Comparison of ENCODE assay signal across 11 cellular contexts in the genomic region with DNA sequence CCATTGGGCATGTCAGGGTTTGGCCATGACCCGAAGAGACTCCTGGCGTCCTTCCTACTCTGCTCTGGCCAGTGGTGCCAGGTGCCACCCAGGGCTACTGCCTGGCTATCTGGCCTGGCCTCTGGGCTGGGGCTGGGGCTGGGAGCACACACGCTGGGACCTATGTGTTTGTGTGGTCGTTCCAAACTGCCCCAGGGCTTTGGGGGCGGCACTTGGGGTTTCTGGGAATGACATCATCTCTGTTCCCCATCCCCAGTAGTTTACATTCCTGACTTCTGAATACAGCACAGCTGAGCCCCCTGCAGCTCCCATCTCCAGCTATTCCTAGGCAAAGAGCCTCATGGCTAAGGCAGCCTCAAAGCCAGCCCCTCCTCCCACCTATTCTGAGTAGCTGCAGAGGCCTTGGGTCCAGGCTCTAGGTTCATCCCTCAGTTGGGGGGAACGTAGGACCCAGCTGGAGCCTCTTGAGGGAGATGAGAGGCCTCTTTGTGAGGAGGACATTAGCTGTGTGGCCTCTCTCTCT. TPM values are rescaled to one million over a fixed set of nuclear protein-coding genes. Genes with fewer than 3 reads are reported as not detected.
A peak's percentile ranks its signal among the peaks of the same experiment; 100 is the strongest.
DNase-seq lines count a peak whose midpoint lies in the region; ATAC-seq, FAIRE-seq and TF ChIP-seq lines count a peak whose summit lies in the region.
"Had no signal": no experiment of that assay in that cellular context is flagged by ENCODE, and none has a peak within 500 bp of the region (broad histone marks: within the 10 kb centered on the region; RNA-seq: fewer than 3 reads in every experiment).

No MANE protein-coding gene starts in this region.

- H3K27me3 ChIP-seq in ovary = no peaks in the 10 kb centered on the region
- no peaks in the 10 kb centered on the region for H3K27me3 ChIP-seq in CD8-positive, alpha-beta memory T cell (ENCODE audit: insufficient read depth, low read length, poor library complexity, severe bottlenecking)

- no peaks in the 10 kb centered on the region for H3K27me3 Mint-ChIP-seq in activated T-helper 17 cell treated with anti-CD3 and anti-CD28 coated beads, Interleukin-2, amount 50 U/mL, for 72 hours
- H3K27me3 Mint-ChIP-seq in CD8-positive, alpha-beta memory T cell = no peaks in the 10 kb centered on the region

- peaks cover 25% of the 10 kb centered on the region for H3K4me1 ChIP-seq in ovary (ENCODE audit: insufficient read depth)
- no peaks in the 10 kb centered on the region for H3K4me1 ChIP-seq in CD8-positive, alpha-beta memory T cell (ENCODE audit: insufficient read depth, low read length)

- H3K36me3 Mint-ChIP-seq in activated T-helper 17 cell treated with anti-CD3 and anti-CD28 coated beads, Interleukin-2, amount 50 U/mL, for 72 hours (ENCODE audit: low read depth) = peaks cover 61% of the 10 kb centered on the region
- peaks cover 0 to 70% (median 5%) of the 10 kb centered on the region in 3 donors for H3K36me3 Mint-ChIP-seq in CD8-positive, alpha-beta memory T cell

- H3K9me3 Mint-ChIP-seq in activated T-helper 17 cell treated with anti-CD3 and anti-CD28 coated beads, Interleukin-2, amount 50 U/mL, for 72 hours = no peaks in the 10 kb centered on the region
- no peaks in the 10 kb centered on the region for H3K9me3 Mint-ChIP-seq in CD8-positive, alpha-beta memory T cell

- intact Hi-C loops in head of caudate nucleus (cut with DNase I) (no loop called here), ovary (cut with DNase I) (no loop called here)

- H3K27ac Mint-ChIP-seq in activated T-helper 17 cell treated with anti-CD3 and anti-CD28 coated beads, Interleukin-2, amount 50 U/mL, for 72 hours = peak overlapping the region; percentile 29
- H3K27ac Mint-ChIP-seq in CD8-positive, alpha-beta memory T cell = peak overlapping the region in 3 of 8 donors; percentile 47 to 73 (median 73)

- no peak for TF ChIP-seq CTCF in ovary (IDR thresholded peaks at IDR 0.05)

- no peak overlapping the region for H3K4me3 ChIP-seq in ovary
- H3K4me3 ChIP-seq in CD8-positive, alpha-beta memory T cell (ENCODE audit: low read length) = no peak overlapping the region

- no peak for TF ChIP-seq POLR2A in ovary (IDR thresholded peaks at IDR 0.05)

- POLR2A ChIA-PET in CD8-positive, alpha-beta memory T cell (lab: Charles Lee) = no interaction called here

- FAIRE-seq in urothelium cell line (lab: Jason Lieb, UNC) = no peak

- no peak for ATAC-seq in activated T-helper 17 cell treated with anti-CD3 and anti-CD28 coated beads, Interleukin-2, amount 50 U/mL, for 72 hours (replicated peaks)
- ATAC-seq in GM21367 (IDR thresholded peaks at IDR 0.05; ENCODE audit: unreplicated experiment) = no peak

- TF ChIP-seq EP300 in ovary (IDR thresholded peaks at IDR 0.05) = no peak

- WGBS in ovary, 3 donors = 16 to 37% (median 18%) methylated on average over 6 of the region's 6 CpGs

- DNase-seq in ELF-1 (ENCODE audit: low read depth, low spot score) (peak; percentile 86), head of caudate nucleus (peak in 33 of 42 donors; percentile 30 to 83 (median 62)), ovary (peak; percentile 69 to 83 (median 76)), DMS79 (lab: John Stamatoyannopoulos, UW) (no peak), urothelium cell line (ENCODE audit: low spot score) (no peak)
- no peak for DNase-seq in CD8-positive, alpha-beta memory T cell
- DNase-seq: GDM1 had no signal

- H3K4me1 Mint-ChIP-seq in activated T-helper 17 cell treated with anti-CD3 and anti-CD28 coated beads, Interleukin-2, amount 50 U/mL, for 72 hours = no peaks in the 10 kb centered on the region
- peaks cover 3 to 12% (median 9%) of the 10 kb centered on the region in 3 donors for H3K4me1 Mint-ChIP-seq in CD8-positive, alpha-beta memory T cell

- CTCF ChIA-PET in CD8-positive, alpha-beta memory T cell (lab: Charles Lee) = interaction anchor here (0.9 kb wide), 1 partner anchor 15 kb away, joined by 3 read pairs; no protein-coding TSS in a partner anchor

- H3K9me3 ChIP-seq in ovary = no peaks in the 10 kb centered on the region
- H3K9me3 ChIP-seq in CD8-positive, alpha-beta memory T cell (ENCODE audit: low read length) = no peaks in the 10 kb centered on the region

- H3K36me3 ChIP-seq in ovary = no peaks in the 10 kb centered on the region
- peaks cover 16% of the 10 kb centered on the region for H3K36me3 ChIP-seq in CD8-positive, alpha-beta memory T cell (ENCODE audit: insufficient read depth, low read length)

- peak overlapping the region in 1 of 2 donors; percentile 59 for H3K27ac ChIP-seq in ovary
- no peak overlapping the region for H3K27ac ChIP-seq in CD8-positive, alpha-beta memory T cell (ENCODE audit: low read depth, low read length)
- H3K27ac ChIP-seq: epithelial cell of prostate, KMS-11 had no signal

- no peak overlapping the region for H3K4me3 Mint-ChIP-seq in activated T-helper 17 cell treated with anti-CD3 and anti-CD28 coated beads, Interleukin-2, amount 50 U/mL, for 72 hours
- no peak overlapping the region for H3K4me3 Mint-ChIP-seq in CD8-positive, alpha-beta memory T cell

RNA-seq across cellular contexts. Expression of a gene that starts 24.3 kb away (rescaled TPM):
- 10 to 100 TPM; 21.8 to 25.9 TPM for total RNA-seq in activated T-helper 17 cell treated with anti-CD3 and anti-CD28 coated beads, Interleukin-2, amount 50 U/mL, for 72 hours
- 10 to 100 TPM; 12.6 to 42.7 (median 27.9) TPM for total RNA-seq in ovary
- 10 to 100 TPM; 16.6 to 19.5 TPM for polyA plus RNA-seq in ovary
- 10 to 100 TPM; 15.8 to 16.1 TPM for total RNA-seq in CD8-positive, alpha-beta memory T cell
- 33.3 TPM for polyA plus RNA-seq in CD8-positive, alpha-beta memory T cell

RNA-seq across cellular contexts. Expression of a gene that starts 40.6 kb away (rescaled TPM):
- total RNA-seq in activated T-helper 17 cell treated with anti-CD3 and anti-CD28 coated beads, Interleukin-2, amount 50 U/mL, for 72 hours = 10 to 100 TPM; 44.4 to 53.1 TPM
- total RNA-seq in ovary = 1 to 10 TPM in 2 of 7 donors, under 1 TPM in 3, not detected in 2; 0.18 to 1.4 (median 0.37) TPM
- under 1 TPM; 0.98 to 0.99 TPM for polyA plus RNA-seq in ovary
- 10 to 100 TPM; 14.6 to 14.7 TPM for total RNA-seq in CD8-positive, alpha-beta memory T cell
- polyA plus RNA-seq in CD8-positive, alpha-beta memory T cell = 0.25 TPM

RNA-seq across cellular contexts. Expression of a gene that starts 45.6 kb away (rescaled TPM):
- total RNA-seq in activated T-helper 17 cell treated with anti-CD3 and anti-CD28 coated beads, Interleukin-2, amount 50 U/mL, for 72 hours = 10 to 100 TPM in 1 of 2 donors, 1 to 10 TPM in 1; 4.3 to 10.1 TPM
- 10 to 100 TPM in 5 of 7 donors, 1 to 10 TPM in 2; 5.7 to 29.4 (median 12.1) TPM for total RNA-seq in ovary
- polyA plus RNA-seq in ovary = 1 to 10 TPM; 6.2 to 10.0 TPM
- total RNA-seq in CD8-positive, alpha-beta memory T cell = 1 to 10 TPM; 3.0 TPM
- 2.4 TPM for polyA plus RNA-seq in CD8-positive, alpha-beta memory T cell

Comparison
In these comparisons a context has a peak if more than half of its experiments do, and no peak if none do; other contexts are left out.
1. DNase-seq: peak in ELF-1 (single experiment), head of caudate nucleus (33 of 42) and ovary (5 of 5); none in CD8-positive, alpha-beta memory T cell (0 of 5), DMS79 (single experiment) and urothelium cell line (single experiment).
2. RNA of a gene that starts 40.6 kb away (total RNA-seq): 44.4 to 53.1 TPM in activated T-helper 17 cell treated with anti-CD3 and anti-CD28 coated beads, Interleukin-2, amount 50 U/mL, for 72 hours and 14.6 to 14.7 TPM in CD8-positive, alpha-beta memory T cell; 0.18 to 1.4 TPM in ovary; every median in the first group is over 4 times any median in the second.